ENCODE assay signal across 8 cellular contexts in the genomic region with DNA sequence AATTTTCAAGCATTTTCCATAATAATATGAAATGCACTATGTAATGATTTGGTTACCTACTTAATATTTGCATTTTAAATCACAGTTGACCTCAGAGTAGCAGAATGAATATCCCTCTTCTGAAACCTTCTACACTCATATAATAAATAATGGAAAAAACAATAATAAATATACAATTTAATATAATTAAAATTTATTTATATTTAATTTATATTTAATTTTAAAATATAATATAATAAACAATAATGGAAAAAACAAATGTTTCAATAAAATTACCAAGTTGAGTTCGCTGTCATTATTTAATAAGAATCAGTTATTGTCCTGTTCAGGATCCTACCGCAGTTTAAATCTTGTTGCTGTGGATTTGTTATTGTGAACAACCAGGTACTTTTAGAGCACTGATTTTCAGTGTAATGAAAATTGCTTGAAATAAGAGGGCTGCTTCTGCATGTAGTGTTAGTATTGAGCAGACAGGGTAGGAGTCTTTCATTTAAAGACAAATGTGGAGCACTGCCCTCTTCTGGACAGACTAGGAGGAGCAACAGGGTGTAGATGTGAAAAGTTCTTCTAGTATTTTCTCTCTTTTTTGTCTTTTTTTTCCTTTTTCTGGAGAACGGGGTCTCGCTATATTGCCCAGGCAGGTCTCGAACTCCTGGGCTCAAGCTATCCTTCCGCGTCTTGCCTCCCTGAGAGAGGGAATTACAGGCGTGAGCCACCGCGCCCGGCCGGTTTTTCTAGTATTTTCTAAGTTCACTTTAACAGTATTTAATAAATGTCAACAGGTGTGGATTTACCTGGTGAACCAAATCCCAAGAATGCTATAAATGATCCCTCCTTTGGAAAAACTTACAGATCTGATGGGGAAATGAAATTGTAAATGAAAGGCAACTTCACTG. TPM values are rescaled to one million over a fixed set of nuclear protein-coding genes. Genes with fewer than 3 reads are reported as not detected.
DNase-seq lines count a peak whose midpoint lies in the region; ATAC-seq lines count a peak whose summit lies in the region.

No MANE protein-coding gene starts in this region.

- ATAC-seq in GM18858 (IDR thresholded peaks at IDR 0.05; ENCODE audit: unreplicated experiment), result peak; percentile 59
- peak; percentile 79 for ATAC-seq in HG03103 (IDR thresholded peaks at IDR 0.05; ENCODE audit: low read depth, unreplicated experiment)
- peak; percentile 96 for ATAC-seq in effector memory CD8-positive, alpha-beta T cell (replicated peaks)
- peak; percentile 72 for ATAC-seq in stimulated activated naive CD8-positive, alpha-beta T cell treated with anti-CD3 and anti-CD28 coated beads, Interleukin-15, Interleukin-2, amounts not matched to agents 100 U/mL and 50 U/mL, for 24 hours

- H3K27me3 Mint-ChIP-seq in activated CD4-positive, alpha-beta T cell treated with anti-CD3 and anti-CD28 coated beads, Interleukin-2, amount 10 ng/mL, durations not matched to agents 7 days and 5 days, result peaks cover 35% of the 10 kb centered on the region
- H3K27me3 Mint-ChIP-seq in effector memory CD8-positive, alpha-beta T cell, result peaks cover 35 to 43% of the 10 kb centered on the region in 2 donors

- CTCF ChIA-PET in activated CD4-positive, alpha-beta T cell treated with anti-CD3 and anti-CD28 coated beads, Interleukin-2, amount 10 ng/mL, durations not matched to agents 7 days and 5 days (lab: Charles Lee), result interaction anchor here (0.9 to 1.0 kb wide), 2 partner anchors 183 to 263 kb away, joined by 3 read pairs; no protein-coding TSS in a partner anchor

- no peaks in the 10 kb centered on the region for H3K9me3 Mint-ChIP-seq in activated CD4-positive, alpha-beta T cell treated with anti-CD3 and anti-CD28 coated beads, Interleukin-2, amount 10 ng/mL, durations not matched to agents 7 days and 5 days
- no peaks in the 10 kb centered on the region for H3K9me3 Mint-ChIP-seq in effector memory CD8-positive, alpha-beta T cell

- no peaks in the 10 kb centered on the region for H3K4me1 Mint-ChIP-seq in activated CD4-positive, alpha-beta T cell treated with anti-CD3 and anti-CD28 coated beads, Interleukin-2, amount 10 ng/mL, durations not matched to agents 7 days and 5 days
- H3K4me1 Mint-ChIP-seq in effector memory CD8-positive, alpha-beta T cell (ENCODE audit: low read depth in 2 of 2), result no peaks in the 10 kb centered on the region

- DNase-seq in AML-193 (lab: John Stamatoyannopoulos, UW), result peak; percentile 93 to 94
- peak; percentile 70 for DNase-seq in NCI-H748 (lab: John Stamatoyannopoulos, UW; ENCODE audit: unreplicated experiment)
- DNase-seq in activated CD4-positive, alpha-beta T cell treated with anti-CD3 and anti-CD28 coated beads, Interleukin-2, amount 10 ng/mL, durations not matched to agents 7 days and 5 days, result peak; percentile 75
- DNase-seq in effector memory CD8-positive, alpha-beta T cell, result peak; percentile 66 to 69 (median 68)
- peak; percentile 21 for DNase-seq in middle frontal gyrus (ENCODE audit: extremely low spot score, low spot score)
- DNase-seq in stimulated activated naive CD8-positive, alpha-beta T cell treated with anti-CD3 and anti-CD28 coated beads, Interleukin-15, Interleukin-2, amounts not matched to agents 100 U/mL and 50 U/mL, for 24 hours, result peak; percentile 63

- H3K27ac Mint-ChIP-seq in activated CD4-positive, alpha-beta T cell treated with anti-CD3 and anti-CD28 coated beads, Interleukin-2, amount 10 ng/mL, durations not matched to agents 7 days and 5 days, result no peak overlapping the region
- H3K27ac Mint-ChIP-seq in effector memory CD8-positive, alpha-beta T cell, result no peak overlapping the region

- POLR2A ChIA-PET in activated CD4-positive, alpha-beta T cell treated with anti-CD3 and anti-CD28 coated beads, Interleukin-2, amount 10 ng/mL, durations not matched to agents 7 days and 5 days (lab: Charles Lee), result no interaction called here

- H3K4me3 Mint-ChIP-seq in activated CD4-positive, alpha-beta T cell treated with anti-CD3 and anti-CD28 coated beads, Interleukin-2, amount 10 ng/mL, durations not matched to agents 7 days and 5 days, result no peak overlapping the region
- H3K4me3 Mint-ChIP-seq in effector memory CD8-positive, alpha-beta T cell, result no peak overlapping the region

- no peaks in the 10 kb centered on the region for H3K36me3 Mint-ChIP-seq in activated CD4-positive, alpha-beta T cell treated with anti-CD3 and anti-CD28 coated beads, Interleukin-2, amount 10 ng/mL, durations not matched to agents 7 days and 5 days (ENCODE audit: low read depth)
- H3K36me3 Mint-ChIP-seq in effector memory CD8-positive, alpha-beta T cell (ENCODE audit: insufficient read depth), result no peaks in the 10 kb centered on the region

RNA-seq across cellular contexts. Expression of gene TRAPPC3L, which starts 13.6 kb away (rescaled TPM):
- total RNA-seq in activated CD4-positive, alpha-beta T cell treated with anti-CD3 and anti-CD28 coated beads, Interleukin-2, amount 10 ng/mL, durations not matched to agents 7 days and 5 days, result not detected

RNA-seq across cellular contexts. Expression of gene CALHM5, which starts 20.5 kb away (rescaled TPM):
- total RNA-seq in activated CD4-positive, alpha-beta T cell treated with anti-CD3 and anti-CD28 coated beads, Interleukin-2, amount 10 ng/mL, durations not matched to agents 7 days and 5 days, result not detected

RNA-seq across cellular contexts. Expression of gene CALHM4, which starts 21.6 kb away (rescaled TPM):
- total RNA-seq in activated CD4-positive, alpha-beta T cell treated with anti-CD3 and anti-CD28 coated beads, Interleukin-2, amount 10 ng/mL, durations not matched to agents 7 days and 5 days, result not detected

RNA-seq across cellular contexts. Expression of gene RWDD1, which starts 39.4 kb away (rescaled TPM):
- 10 to 100 TPM; 39.9 to 51.6 TPM for total RNA-seq in activated CD4-positive, alpha-beta T cell treated with anti-CD3 and anti-CD28 coated beads, Interleukin-2, amount 10 ng/mL, durations not matched to agents 7 days and 5 days

Comparison
In these comparisons a context has a peak if more than half of its experiments do, and no peak if none do; other contexts are left out.
1. Peak in every context shown above with its lines: DNase-seq and ATAC-seq.
2. DNase-seq: peak in every context shown above with its lines; median percentile 94 in AML-193; 75 in activated CD4-positive, alpha-beta T cell treated with anti-CD3 and anti-CD28 coated beads, Interleukin-2, amount 10 ng/mL, durations not matched to agents 7 days and 5 days; 70 in NCI-H748; 68 in effector memory CD8-positive, alpha-beta T cell; 63 in stimulated activated naive CD8-positive, alpha-beta T cell treated with anti-CD3 and anti-CD28 coated beads, Interleukin-15, Interleukin-2, amounts not matched to agents 100 U/mL and 50 U/mL, for 24 hours; 21 in middle frontal gyrus.